ENCODE assay signal across 30 cellular contexts in the genomic region with DNA sequence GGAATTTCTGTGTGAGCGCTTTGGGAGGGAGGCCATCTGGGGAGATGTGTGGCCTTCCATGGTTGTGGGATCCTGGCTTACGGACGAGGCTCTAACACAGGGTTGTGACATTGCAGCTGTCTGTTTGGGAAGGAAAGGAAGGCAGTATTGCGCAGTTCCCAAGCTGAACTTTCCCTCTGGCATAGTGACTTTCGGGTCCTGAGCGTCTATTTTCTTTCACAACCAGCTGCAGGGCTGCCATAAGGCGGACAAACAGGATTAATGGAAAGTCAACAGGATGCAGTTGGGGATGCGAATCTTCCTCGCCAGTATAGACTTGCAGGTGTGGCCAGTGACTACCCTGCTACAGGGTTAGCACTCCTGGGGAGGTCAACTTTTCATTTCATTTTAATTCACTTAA. TPM values are rescaled to one million over a fixed set of nuclear protein-coding genes. Genes with fewer than 3 reads are reported as not detected.
A peak's percentile ranks its signal among the peaks of the same experiment; 100 is the strongest.
DNase-seq lines count a peak whose midpoint lies in the region; ATAC-seq and TF ChIP-seq lines count a peak whose summit lies in the region.
"Had no signal": no experiment of that assay in that cellular context is flagged by ENCODE, and none has a peak within 500 bp of the region (broad histone marks: within the 10 kb centered on the region; RNA-seq: fewer than 3 reads in every experiment).

No MANE protein-coding gene starts in this region.

- no peaks in the 10 kb centered on the region for H3K27me3 ChIP-seq in GM23338 (ENCODE audit: insufficient read depth)
- H3K27me3 ChIP-seq: BE2C, esophagus muscularis mucosa, hepatocyte, Peyer's patch, thyroid gland had no signal

- no peak overlapping the region for H3K4me3 ChIP-seq in GM23338
- H3K4me3 ChIP-seq: esophagus muscularis mucosa, GM23248, hepatocyte, Peyer's patch, thyroid gland had no signal

- CTCF ChIA-PET in WTC11 (lab: Charles Lee) = interaction anchor here (0.8 to 1.4 kb wide), 4 partner anchors 8 to 148 kb away, joined by 3 to 10 read pairs (median 4); no protein-coding TSS in a partner anchor

- H3K36me3 ChIP-seq in GM23338 (ENCODE audit: insufficient read depth) = no peaks in the 10 kb centered on the region
- H3K36me3 ChIP-seq: BE2C, thyroid gland had no signal

- peak overlapping the region; percentile 22 for H3K27ac Mint-ChIP-seq in GM23338
- H3K27ac Mint-ChIP-seq in WTC11 = peak overlapping the region; percentile 63; the same call in 1 of the 2 replicates
- peak overlapping the region; percentile 75 for H3K27ac Mint-ChIP-seq in nephron progenitor cell
- H3K27ac Mint-ChIP-seq: activated naive CD8-positive, alpha-beta T cell; HFFc6; immature natural killer cell; natural killer cell had no signal

- peak overlapping the region; percentile 71 for H3K27ac ChIP-seq in GM23338 (ENCODE audit: low read depth)
- H3K27ac ChIP-seq: esophagus muscularis mucosa, GM23248, hepatocyte, HL-60, Peyer's patch, thyroid gland had no signal

- peaks cover 5% of the 10 kb centered on the region for H3K36me3 Mint-ChIP-seq in GM23338 (ENCODE audit: low read depth)
- H3K36me3 Mint-ChIP-seq in WTC11 = peaks cover 7% of the 10 kb centered on the region
- H3K36me3 Mint-ChIP-seq in nephron progenitor cell (ENCODE audit: low read depth) = peaks cover 24% of the 10 kb centered on the region
- H3K36me3 Mint-ChIP-seq: natural killer cell had no signal

- ATAC-seq in GM23338 (peak; percentile 33), WTC11 (no peak; the same call in 1 of the 2 replicates), HG02852 (IDR thresholded peaks at IDR 0.05; ENCODE audit: unreplicated experiment) (no peak), GM18909 (IDR thresholded peaks at IDR 0.05; ENCODE audit: poor library complexity, unreplicated experiment) (no peak), HG02623 (IDR thresholded peaks at IDR 0.05; ENCODE audit: unreplicated experiment) (no peak)
- ATAC-seq: left colon, natural killer cell had no signal

- DNase-seq in GM23338 (ENCODE audit: low spot score) = no peak
- no peak for DNase-seq in WTC11 (ENCODE audit: low spot score)
- peak; percentile 18 for DNase-seq in left kidney (ENCODE audit: low read depth, low spot score)
- DNase-seq in nephron progenitor cell = no peak
- no peak for DNase-seq in DMS53 (lab: John Stamatoyannopoulos, UW)
- DNase-seq: anterior cingulate cortex, BE2C, COR-L47, DMS79 treated with DMSO at 0.1 percent for 48 hours, foreskin melanocyte, GM23248, HFFc6, immature natural killer cell, left colon, midbrain, natural killer cell, NCI-H510A treated with DMSO at 0.1 percent for 48 hours, small intestine, SW 1271, T1000, thyroid gland had no signal

- POLR2A ChIA-PET in WTC11 (lab: Charles Lee) = interaction anchor here (0.6 kb wide), 1 partner anchor 26 kb away, joined by 3 read pairs; a partner anchor contains a TSS

- no peak overlapping the region for H3K4me3 Mint-ChIP-seq in GM23338
- no peak overlapping the region for H3K4me3 Mint-ChIP-seq in WTC11
- no peak overlapping the region for H3K4me3 Mint-ChIP-seq in nephron progenitor cell
- H3K4me3 Mint-ChIP-seq: activated naive CD8-positive, alpha-beta T cell; HFFc6; natural killer cell; stimulated activated naive CD8-positive, alpha-beta T cell treated with anti-CD3 and anti-CD28 coated beads, Interleukin-15, Interleukin-2, amounts not matched to agents 100 ng/mL and 50 ng/mL, for 24 hours had no signal

- no peak overlapping the region for H2AFZ ChIP-seq in GM23338
- H2AFZ ChIP-seq: GM23248, hepatocyte had no signal

- H3F3A ChIP-seq in GM23338 (replicated peaks; ENCODE audit: low read depth) = no peaks in the 10 kb centered on the region

- peak overlapping the region; percentile 54; the same call in 1 of the 2 replicates for H3K4me2 ChIP-seq in GM23338
- H3K4me2 ChIP-seq: hepatocyte had no signal

- TF ChIP-seq CTCF in GM23338 (conservative IDR thresholded peaks at IDR 0.05; ENCODE audit: low read depth in 2 of 2) = no peak
- TF ChIP-seq CTCF in WTC11 (IDR thresholded peaks at IDR 0.05) = no peak
- TF ChIP-seq CTCF in nephron progenitor cell (IDR thresholded peaks at IDR 0.05) = no peak

- H3K4me1 Mint-ChIP-seq in GM23338 (peaks cover 20% of the 10 kb centered on the region), WTC11 (peaks cover 30% of the 10 kb centered on the region), nephron progenitor cell (peaks cover 32% of the 10 kb centered on the region)

- peaks cover 17% of the 10 kb centered on the region for H3K4me1 ChIP-seq in GM23338 (ENCODE audit: insufficient read depth)
- H3K4me1 ChIP-seq: BE2C, esophagus muscularis mucosa, Peyer's patch, thyroid gland had no signal

- H3K79me2 ChIP-seq in GM23338 (replicated peaks; ENCODE audit: insufficient read depth) = no peaks in the 10 kb centered on the region
- H3K79me2 ChIP-seq: hepatocyte had no signal

- H4K20me1 ChIP-seq in GM23338 (replicated peaks; ENCODE audit: insufficient read depth) = no peaks in the 10 kb centered on the region

- H3K27me3 Mint-ChIP-seq in GM23338 (ENCODE audit: insufficient read depth, low read depth, poor library complexity) (peaks cover 8% of the 10 kb centered on the region), WTC11 (ENCODE audit: low read depth) (no peaks in the 10 kb centered on the region; the same call in 1 of the 2 replicates), nephron progenitor cell (ENCODE audit: low read depth, poor library complexity) (peaks cover 12% of the 10 kb centered on the region)

- H3K9me2 ChIP-seq in GM23338 (ENCODE audit: insufficient read depth) = no peaks in the 10 kb centered on the region

- H3K9me3 Mint-ChIP-seq in GM23338 (peaks cover 3% of the 10 kb centered on the region; the same call in 2 of the 3 replicates), WTC11 (no peaks in the 10 kb centered on the region), nephron progenitor cell (peaks cover 7% of the 10 kb centered on the region)
- H3K9me3 Mint-ChIP-seq: HFFc6; immature natural killer cell; natural killer cell; stimulated activated naive CD8-positive, alpha-beta T cell treated with anti-CD3 and anti-CD28 coated beads, Interleukin-15, Interleukin-2, amounts not matched to agents 100 ng/mL and 50 ng/mL, for 24 hours had no signal

TF ChIP-seq in WTC11, 78 proteins besides CTCF, POLR2A, EP300 and RAD21 (continues in another document):
- no peak for TF ChIP-seq TP53 (CRISPR knock-in tag; IDR thresholded peaks at IDR 0.05)
- TF ChIP-seq ZNF423 (CRISPR knock-in tag; IDR thresholded peaks at IDR 0.05) = no peak
- TF ChIP-seq PRRX2 (CRISPR knock-in tag; IDR thresholded peaks at IDR 0.05) = no peak
- no peak for TF ChIP-seq JAZF1 (CRISPR knock-in tag; IDR thresholded peaks at IDR 0.05)
- TF ChIP-seq SP1 (CRISPR knock-in tag; conservative IDR thresholded peaks at IDR 0.05) = no peak
- TF ChIP-seq, protein P1, sequence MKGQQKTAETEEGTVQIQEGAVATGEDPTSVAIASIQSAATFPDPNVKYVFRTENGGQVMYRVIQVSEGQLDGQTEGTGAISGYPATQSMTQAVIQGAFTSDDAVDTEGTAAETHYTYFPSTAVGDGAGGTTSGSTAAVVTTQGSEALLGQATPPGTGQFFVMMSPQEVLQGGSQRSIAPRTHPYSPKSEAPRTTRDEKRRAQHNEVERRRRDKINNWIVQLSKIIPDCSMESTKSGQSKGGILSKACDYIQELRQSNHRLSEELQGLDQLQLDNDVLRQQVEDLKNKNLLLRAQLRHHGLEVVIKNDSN (CRISPR knock-in tag; IDR thresholded peaks at IDR 0.05) = no peak
- TF ChIP-seq ELF4 (CRISPR knock-in tag; IDR thresholded peaks at IDR 0.05; ENCODE audit: low read depth) = no peak
- TF ChIP-seq, protein P2, sequence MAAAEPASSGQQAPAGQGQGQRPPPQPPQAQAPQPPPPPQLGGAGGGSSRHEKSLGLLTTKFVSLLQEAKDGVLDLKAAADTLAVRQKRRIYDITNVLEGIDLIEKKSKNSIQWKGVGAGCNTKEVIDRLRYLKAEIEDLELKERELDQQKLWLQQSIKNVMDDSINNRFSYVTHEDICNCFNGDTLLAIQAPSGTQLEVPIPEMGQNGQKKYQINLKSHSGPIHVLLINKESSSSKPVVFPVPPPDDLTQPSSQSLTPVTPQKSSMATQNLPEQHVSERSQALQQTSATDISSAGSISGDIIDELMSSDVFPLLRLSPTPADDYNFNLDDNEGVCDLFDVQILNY (CRISPR knock-in tag; IDR thresholded peaks at IDR 0.05) = no peak
- no peak for TF ChIP-seq ZNF317 (CRISPR knock-in tag; IDR thresholded peaks at IDR 0.05; ENCODE audit: borderline replicate concordance, low read depth)
- TF ChIP-seq NFE2L1 (CRISPR knock-in tag; IDR thresholded peaks at IDR 0.05) = no peak
- TF ChIP-seq ZNF416 (CRISPR knock-in tag; IDR thresholded peaks at IDR 0.05) = no peak
- TF ChIP-seq, protein P3, sequence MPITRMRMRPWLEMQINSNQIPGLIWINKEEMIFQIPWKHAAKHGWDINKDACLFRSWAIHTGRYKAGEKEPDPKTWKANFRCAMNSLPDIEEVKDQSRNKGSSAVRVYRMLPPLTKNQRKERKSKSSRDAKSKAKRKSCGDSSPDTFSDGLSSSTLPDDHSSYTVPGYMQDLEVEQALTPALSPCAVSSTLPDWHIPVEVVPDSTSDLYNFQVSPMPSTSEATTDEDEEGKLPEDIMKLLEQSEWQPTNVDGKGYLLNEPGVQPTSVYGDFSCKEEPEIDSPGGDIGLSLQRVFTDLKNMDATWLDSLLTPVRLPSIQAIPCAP (CRISPR knock-in tag; IDR thresholded peaks at IDR 0.05) = no peak
- TF ChIP-seq MXD4 (CRISPR knock-in tag; IDR thresholded peaks at IDR 0.05; ENCODE audit: borderline replicate concordance) = no peak
- no peak for TF ChIP-seq ZNF671 (CRISPR knock-in tag; IDR thresholded peaks at IDR 0.05)

RNA-seq across cellular contexts. Expression of a gene that starts 25.9 kb away (rescaled TPM):
- 604 and 661 TPM in 2 replicates for total RNA-seq in GM23338 (2014; rRNA removed; shearing (Covaris generic))
- polyA plus RNA-seq in GM23338 (2016; fragmentation: Nextera tagmentation; extraction: Ambion mirVana) = 576 and 627 TPM in 2 replicates
- total RNA-seq in WTC11 (2021) = 481 to 548 TPM (median 496 TPM) in 3 replicates

RNA-seq across cellular contexts. Expression of a gene that starts 26.3 kb away (rescaled TPM):
- 19.3 and 22.9 TPM in 2 replicates for total RNA-seq in GM23338 (2014; rRNA removed; shearing (Covaris generic))
- polyA plus RNA-seq in GM23338 (2016; fragmentation: Nextera tagmentation; extraction: Ambion mirVana) = 8.9 and 10.0 TPM in 2 replicates
- 10.3 to 15.7 TPM (median 11.8 TPM) in 3 replicates for total RNA-seq in WTC11 (2021)

RNA-seq across cellular contexts. Expression of a gene that starts 31.7 kb away (rescaled TPM):
- total RNA-seq in GM23338 (2014; rRNA removed; shearing (Covaris generic)) = 13.2 and 23.3 TPM in 2 replicates
- 23.5 and 24.1 TPM in 2 replicates for polyA plus RNA-seq in GM23338 (2016; fragmentation: Nextera tagmentation; extraction: Ambion mirVana)
- 26.7 to 34.0 TPM (median 27.7 TPM) in 3 replicates for total RNA-seq in WTC11 (2021)

Comparison
In these comparisons a context has a peak if more than half of its experiments do, and no peak if none do; other contexts are left out.
1. H3K27ac Mint-ChIP-seq: peak in every context shown above with its lines; median percentile 75 in nephron progenitor cell; 63 in WTC11; 22 in GM23338.